Comparison of ENCODE assay signal across 21 cellular contexts in the genomic region with DNA sequence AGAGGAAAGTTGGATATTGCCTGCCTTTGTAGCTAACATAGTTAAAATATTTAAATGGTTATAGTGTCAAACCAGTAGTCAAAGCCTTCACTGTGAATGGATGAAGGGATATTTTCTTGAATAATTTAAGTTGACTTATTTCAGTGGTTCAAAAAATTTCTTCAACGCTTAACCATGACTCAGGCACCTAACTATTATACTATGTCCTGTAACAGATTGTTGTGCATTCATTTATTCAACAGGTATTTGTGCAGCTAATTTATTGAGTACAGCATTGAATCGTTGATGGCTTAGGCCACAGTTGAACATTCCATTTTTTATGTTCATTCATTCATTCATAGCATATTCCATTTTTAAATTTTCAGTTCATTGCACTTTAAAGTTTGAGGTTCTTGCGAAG. TPM values are rescaled to one million over a fixed set of nuclear protein-coding genes. Genes with fewer than 3 reads are reported as not detected.
A peak's percentile ranks its signal among the peaks of the same experiment; 100 is the strongest.
DNase-seq lines count a peak whose midpoint lies in the region; TF ChIP-seq lines count a peak whose summit lies in the region.
"Had no signal": no experiment of that assay in that cellular context is flagged by ENCODE, and none has a peak within 500 bp of the region (broad histone marks: within the 10 kb centered on the region; RNA-seq: fewer than 3 reads in every experiment).

No MANE protein-coding gene starts in this region.

- H3K9ac ChIP-seq in Loucy (ENCODE audit: low read depth, low read length, poor library complexity, severe bottlenecking): peak overlapping the region; percentile 6

- peaks cover 88% of the 10 kb centered on the region for H3K4me1 Mint-ChIP-seq in activated CD4-positive, alpha-beta memory T cell treated with anti-CD3 and anti-CD28 coated beads for 36 hours (ENCODE audit: low read depth)
- peaks cover 78% of the 10 kb centered on the region for H3K4me1 Mint-ChIP-seq in activated CD4-positive, alpha-beta memory T cell treated with anti-CD3 and anti-CD28 coated beads, Interleukin-2, amount 10 ng/mL, durations not matched to agents 7 days and 5 days
- H3K4me1 Mint-ChIP-seq in chondrocyte (ENCODE audit: low read depth) (peaks cover 84% of the 10 kb centered on the region), endothelial cell (ENCODE audit: unreplicated experiment) (peaks cover 23% of the 10 kb centered on the region)

- no peaks in the 10 kb centered on the region for H3K27me3 Mint-ChIP-seq in activated CD4-positive, alpha-beta memory T cell treated with anti-CD3 and anti-CD28 coated beads for 36 hours
- no peaks in the 10 kb centered on the region for H3K27me3 Mint-ChIP-seq in activated CD4-positive, alpha-beta memory T cell treated with anti-CD3 and anti-CD28 coated beads, Interleukin-2, amount 10 ng/mL, durations not matched to agents 7 days and 5 days
- H3K27me3 Mint-ChIP-seq in chondrocyte (ENCODE audit: low read depth) (no peaks in the 10 kb centered on the region), endothelial cell (ENCODE audit: unreplicated experiment) (no peaks in the 10 kb centered on the region)
- H3K27me3 Mint-ChIP-seq: activated CD4-positive, alpha-beta T cell treated with anti-CD3 and anti-CD28 coated beads, Interleukin-2, amount 10 ng/mL, durations not matched to agents 7 days and 5 days; naive thymus-derived CD4-positive, alpha-beta T cell; progenitor cell of endocrine pancreas; stimulated activated naive CD8-positive, alpha-beta T cell treated with anti-CD3 and anti-CD28 coated beads, Interleukin-15, Interleukin-2, amounts not matched to agents 100 ng/mL and 50 ng/mL, for 24 hours; type B pancreatic cell had no signal

- no peak overlapping the region for H2AFZ ChIP-seq in Loucy (ENCODE audit: low read length)

- no peaks in the 10 kb centered on the region for H3K36me3 ChIP-seq in Loucy (ENCODE audit: insufficient read depth, low read length)
- H3K36me3 ChIP-seq: colonic mucosa had no signal

- CTCF ChIA-PET in activated CD4-positive, alpha-beta memory T cell treated with anti-CD3 and anti-CD28 coated beads for 36 hours (lab: Charles Lee): interaction anchor here (0.8 to 1.6 kb wide), 4 partner anchors 41 to 244 kb away, joined by 3 to 5 read pairs (median 3); no protein-coding TSS in a partner anchor
- CTCF ChIA-PET in activated CD4-positive, alpha-beta memory T cell treated with anti-CD3 and anti-CD28 coated beads, Interleukin-2, amount 10 ng/mL, durations not matched to agents 7 days and 5 days (lab: Charles Lee): interaction anchor here (1.0 to 1.2 kb wide), 2 partner anchors 11 to 229 kb away, joined by 3 read pairs; no protein-coding TSS in a partner anchor

- peaks cover 93% of the 10 kb centered on the region for H3K79me2 ChIP-seq in Loucy (ENCODE audit: insufficient read depth, low read length)

- no peaks in the 10 kb centered on the region for H3K9me3 ChIP-seq in Loucy (ENCODE audit: insufficient read depth, low read depth, low read length)
- H3K9me3 ChIP-seq: colonic mucosa had no signal

- peak overlapping the region; percentile 29 for H3K4me3 Mint-ChIP-seq in activated CD4-positive, alpha-beta memory T cell treated with anti-CD3 and anti-CD28 coated beads for 36 hours
- no peak overlapping the region for H3K4me3 Mint-ChIP-seq in activated CD4-positive, alpha-beta memory T cell treated with anti-CD3 and anti-CD28 coated beads, Interleukin-2, amount 10 ng/mL, durations not matched to agents 7 days and 5 days
- peak overlapping the region; percentile 50 for H3K4me3 Mint-ChIP-seq in chondrocyte (ENCODE audit: unreplicated experiment)
- no peak overlapping the region for H3K4me3 Mint-ChIP-seq in endothelial cell (ENCODE audit: unreplicated experiment)
- H3K4me3 Mint-ChIP-seq: activated CD4-positive, alpha-beta T cell treated with anti-CD3 and anti-CD28 coated beads, Interleukin-2, amount 10 ng/mL, durations not matched to agents 7 days and 5 days; CD8-positive, alpha-beta T cell; type B pancreatic cell had no signal

- intact Hi-C loops in activated CD4-positive, alpha-beta memory T cell treated with anti-CD3 and anti-CD28 coated beads for 36 hours (cut with micrococcal nuclease): no loop called here

- H3K4me2 ChIP-seq in Loucy (ENCODE audit: low read depth, low read length, poor library complexity, severe bottlenecking): peak overlapping the region; percentile 82

- H3K4me3 ChIP-seq in Loucy (ENCODE audit: low read length, poor library complexity, severe bottlenecking): peak overlapping the region; percentile 96
- H3K4me3 ChIP-seq: colonic mucosa, lung had no signal

- peaks cover 60% of the 10 kb centered on the region for H3K36me3 Mint-ChIP-seq in activated CD4-positive, alpha-beta memory T cell treated with anti-CD3 and anti-CD28 coated beads for 36 hours
- H3K36me3 Mint-ChIP-seq in activated CD4-positive, alpha-beta memory T cell treated with anti-CD3 and anti-CD28 coated beads, Interleukin-2, amount 10 ng/mL, durations not matched to agents 7 days and 5 days (ENCODE audit: low read depth): peaks cover 35% of the 10 kb centered on the region
- H3K36me3 Mint-ChIP-seq in chondrocyte (ENCODE audit: low read depth): peaks cover 6% of the 10 kb centered on the region
- no peaks in the 10 kb centered on the region for H3K36me3 Mint-ChIP-seq in endothelial cell (ENCODE audit: low read depth, unreplicated experiment)

- TF ChIP-seq CTCF in Loucy (conservative IDR thresholded peaks at IDR 0.05; ENCODE audit: low read length): no peak
- no peak for TF ChIP-seq CTCF in chondrocyte (IDR thresholded peaks at IDR 0.05)
- no peak for TF ChIP-seq CTCF in endothelial cell (IDR thresholded peaks at IDR 0.05; ENCODE audit: unreplicated experiment)

- H3K4me1 ChIP-seq in Loucy (ENCODE audit: insufficient read depth, low read length, poor library complexity, severe bottlenecking): peaks cover 65% of the 10 kb centered on the region

- H3K27ac Mint-ChIP-seq in activated CD4-positive, alpha-beta memory T cell treated with anti-CD3 and anti-CD28 coated beads for 36 hours: peak overlapping the region; percentile 79
- H3K27ac Mint-ChIP-seq in activated CD4-positive, alpha-beta memory T cell treated with anti-CD3 and anti-CD28 coated beads, Interleukin-2, amount 10 ng/mL, durations not matched to agents 7 days and 5 days: no peak overlapping the region
- H3K27ac Mint-ChIP-seq in chondrocyte (ENCODE audit: unreplicated experiment): peak overlapping the region; percentile 83
- H3K27ac Mint-ChIP-seq in endothelial cell (ENCODE audit: unreplicated experiment): no peak overlapping the region
- H3K27ac Mint-ChIP-seq: activated CD4-positive, alpha-beta T cell treated with anti-CD3 and anti-CD28 coated beads, Interleukin-2, amount 10 ng/mL, durations not matched to agents 7 days and 5 days; CD8-positive, alpha-beta T cell; progenitor cell of endocrine pancreas; stimulated activated naive CD8-positive, alpha-beta T cell treated with anti-CD3 and anti-CD28 coated beads, Interleukin-15, Interleukin-2, amounts not matched to agents 100 ng/mL and 50 ng/mL, for 24 hours; type B pancreatic cell had no signal

- peaks cover 85% of the 10 kb centered on the region for H4K20me1 ChIP-seq in Loucy (ENCODE audit: insufficient read depth, low read length, poor library complexity, severe bottlenecking)

- no peaks in the 10 kb centered on the region for H3K9me3 Mint-ChIP-seq in activated CD4-positive, alpha-beta memory T cell treated with anti-CD3 and anti-CD28 coated beads for 36 hours
- H3K9me3 Mint-ChIP-seq in activated CD4-positive, alpha-beta memory T cell treated with anti-CD3 and anti-CD28 coated beads, Interleukin-2, amount 10 ng/mL, durations not matched to agents 7 days and 5 days: no peaks in the 10 kb centered on the region
- H3K9me3 Mint-ChIP-seq in chondrocyte (ENCODE audit: low read depth): peaks cover 3% of the 10 kb centered on the region
- H3K9me3 Mint-ChIP-seq in endothelial cell (ENCODE audit: unreplicated experiment): no peaks in the 10 kb centered on the region
- H3K9me3 Mint-ChIP-seq: activated CD4-positive, alpha-beta T cell treated with anti-CD3 and anti-CD28 coated beads, Interleukin-2, amount 10 ng/mL, durations not matched to agents 7 days and 5 days; stimulated activated naive CD8-positive, alpha-beta T cell treated with anti-CD3 and anti-CD28 coated beads, Interleukin-15, Interleukin-2, amounts not matched to agents 100 ng/mL and 50 ng/mL, for 24 hours; type B pancreatic cell had no signal

- H3K27me3 ChIP-seq in Loucy (ENCODE audit: insufficient read depth, low read length, poor library complexity, severe bottlenecking): no peaks in the 10 kb centered on the region
- H3K27me3 ChIP-seq: colonic mucosa had no signal

- H3F3A ChIP-seq in Loucy (ENCODE audit: low read depth): no peaks in the 10 kb centered on the region

- no peak for DNase-seq in activated CD4-positive, alpha-beta memory T cell treated with anti-CD3 and anti-CD28 coated beads for 36 hours
- no peak for DNase-seq in activated CD4-positive, alpha-beta memory T cell treated with anti-CD3 and anti-CD28 coated beads, Interleukin-2, amount 10 ng/mL, durations not matched to agents 7 days and 5 days
- no peak for DNase-seq in chondrocyte (ENCODE audit: low spot score)
- peak; percentile 60 for DNase-seq in renal cortical epithelial cell (ENCODE audit: low read depth)
- DNase-seq in foreskin melanocyte: no peak
- DNase-seq in endothelial cell (ENCODE audit: low spot score): no peak
- DNase-seq in GM19238 (ENCODE audit: insufficient read length, low spot score): no peak
- DNase-seq: activated CD4-positive, alpha-beta T cell treated with anti-CD3 and anti-CD28 coated beads, Interleukin-2, amount 10 ng/mL, durations not matched to agents 7 days and 5 days; amygdala; CD8-positive, alpha-beta T cell; colonic mucosa; head of caudate nucleus; naive thymus-derived CD4-positive, alpha-beta T cell; NCI-H1417 treated with DMSO at 0.1 percent for 48 hours; NCI-H2171; NCI-H748 treated with DMSO at 0.1 percent for 48 hours had no signal

- POLR2A ChIA-PET in activated CD4-positive, alpha-beta memory T cell treated with anti-CD3 and anti-CD28 coated beads for 36 hours (lab: Charles Lee): interaction anchor here (0.7 to 1.6 kb wide), 6 partner anchors 10 to 382 kb away, joined by 3 to 10 read pairs (median 3); partner anchors contain the start of genes HIF1A and SNAPC1
- POLR2A ChIA-PET in activated CD4-positive, alpha-beta memory T cell treated with anti-CD3 and anti-CD28 coated beads, Interleukin-2, amount 10 ng/mL, durations not matched to agents 7 days and 5 days (lab: Charles Lee): interaction anchor here (1.0 to 3.9 kb wide), 3 partner anchors 9 to 179 kb away, joined by 3 to 23 read pairs (median 17); partner anchors contain the start of gene HIF1A

- no peaks in the 10 kb centered on the region for H3K9me2 ChIP-seq in Loucy (replicated peaks; ENCODE audit: low read depth, low read length)

RNA-seq across cellular contexts. Expression of gene HIF1A, which starts 9.2 kb away (rescaled TPM):
- 100 to 1,000 TPM; 283 to 287 TPM for total RNA-seq in activated CD4-positive, alpha-beta memory T cell treated with anti-CD3 and anti-CD28 coated beads for 36 hours
- 100 to 1,000 TPM; 153 to 158 TPM for total RNA-seq in activated CD4-positive, alpha-beta memory T cell treated with anti-CD3 and anti-CD28 coated beads, Interleukin-2, amount 10 ng/mL, durations not matched to agents 7 days and 5 days
- total RNA-seq in chondrocyte (466 to 676 TPM (median 660 TPM) in 3 replicates), renal cortical epithelial cell (443 and 1,090 TPM in 2 replicates), endothelial cell (ENCODE audit: unreplicated experiment) (203 TPM)

RNA-seq across cellular contexts. Expression of gene SNAPC1, which starts 57.7 kb away (rescaled TPM):
- 1 to 10 TPM; 9.1 TPM for total RNA-seq in activated CD4-positive, alpha-beta memory T cell treated with anti-CD3 and anti-CD28 coated beads for 36 hours
- total RNA-seq in activated CD4-positive, alpha-beta memory T cell treated with anti-CD3 and anti-CD28 coated beads, Interleukin-2, amount 10 ng/mL, durations not matched to agents 7 days and 5 days: 1 to 10 TPM; 5.5 to 6.0 TPM
- total RNA-seq in chondrocyte: 7.9 to 9.9 TPM (median 8.6 TPM) in 3 replicates
- 38.6 and 50.4 TPM in 2 replicates for total RNA-seq in renal cortical epithelial cell
- total RNA-seq in endothelial cell (ENCODE audit: unreplicated experiment): 5.2 TPM

Comparison
In these comparisons a context has a peak if more than half of its experiments do, and no peak if none do; other contexts are left out.
1. H3K27ac Mint-ChIP-seq: peak in activated CD4-positive, alpha-beta memory T cell treated with anti-CD3 and anti-CD28 coated beads for 36 hours (single experiment) and chondrocyte (single experiment); none in activated CD4-positive, alpha-beta memory T cell treated with anti-CD3 and anti-CD28 coated beads, Interleukin-2, amount 10 ng/mL, durations not matched to agents 7 days and 5 days (single experiment) and endothelial cell (single experiment).
2. H3K4me3 Mint-ChIP-seq: peak in activated CD4-positive, alpha-beta memory T cell treated with anti-CD3 and anti-CD28 coated beads for 36 hours (single experiment) and chondrocyte (single experiment); none in activated CD4-positive, alpha-beta memory T cell treated with anti-CD3 and anti-CD28 coated beads, Interleukin-2, amount 10 ng/mL, durations not matched to agents 7 days and 5 days (single experiment) and endothelial cell (single experiment).